6 cellular contexts compared by ENCODE assay signal in genomic region chr17:63911657-63912100, GRCh38. TPM values are rescaled to one million over a fixed set of nuclear protein-coding genes. Genes with fewer than 3 reads are reported as not detected.
A peak's percentile ranks its signal among the peaks of the same experiment; 100 is the strongest.
DNase-seq lines count a peak whose midpoint lies in the region; ATAC-seq and TF ChIP-seq lines count a peak whose summit lies in the region.

No MANE protein-coding gene starts in this region.

- H3K9me3 Mint-ChIP-seq in activated naive CD8-positive, alpha-beta T cell treated with anti-CD3 and anti-CD28 coated beads for 36 hours: no peaks in the 10 kb centered on the region
- H3K9me3 Mint-ChIP-seq in mesothelial cell of epicardium: no peaks in the 10 kb centered on the region

- no peak overlapping the region for H3K27ac Mint-ChIP-seq in activated naive CD8-positive, alpha-beta T cell treated with anti-CD3 and anti-CD28 coated beads for 36 hours
- no peak overlapping the region for H3K27ac Mint-ChIP-seq in mesothelial cell of epicardium

- peak; percentile 91 for TF ChIP-seq CTCF in mesothelial cell of epicardium (IDR thresholded peaks at IDR 0.05; ENCODE audit: unreplicated experiment)

- no peaks in the 10 kb centered on the region for H3K4me1 Mint-ChIP-seq in activated naive CD8-positive, alpha-beta T cell treated with anti-CD3 and anti-CD28 coated beads for 36 hours
- H3K4me1 Mint-ChIP-seq in mesothelial cell of epicardium: peaks cover 7% of the 10 kb centered on the region

- ATAC-seq in GM21367 (IDR thresholded peaks at IDR 0.05; ENCODE audit: unreplicated experiment): no peak

- no peak overlapping the region for H3K4me3 Mint-ChIP-seq in activated naive CD8-positive, alpha-beta T cell treated with anti-CD3 and anti-CD28 coated beads for 36 hours
- H3K4me3 Mint-ChIP-seq in mesothelial cell of epicardium: no peak overlapping the region

- no peaks in the 10 kb centered on the region for H3K27me3 Mint-ChIP-seq in activated naive CD8-positive, alpha-beta T cell treated with anti-CD3 and anti-CD28 coated beads for 36 hours
- H3K27me3 Mint-ChIP-seq in mesothelial cell of epicardium (ENCODE audit: low read depth): peaks cover 60% of the 10 kb centered on the region

- H3K36me3 Mint-ChIP-seq in activated naive CD8-positive, alpha-beta T cell treated with anti-CD3 and anti-CD28 coated beads for 36 hours: no peaks in the 10 kb centered on the region
- no peaks in the 10 kb centered on the region for H3K36me3 Mint-ChIP-seq in mesothelial cell of epicardium

- in situ Hi-C loops in Caki2 (cut with HindIII; ENCODE audit: low pct_unique_long_range_greater_than_20kb, low sequenced_read_pairs): no loop called here

- DNase-seq in Caki2 (ENCODE audit: low read depth) (peak; percentile 16), NCI-H774 (lab: John Stamatoyannopoulos, UW) (peak; percentile 8), mesothelial cell of epicardium (ENCODE audit: low spot score in 2 of 2, unreplicated experiment in 2 of 2) (peak in 1 of 2 experiments; percentile 74), H4 (ENCODE audit: low spot score) (no peak)
- DNase-seq in activated naive CD8-positive, alpha-beta T cell treated with anti-CD3 and anti-CD28 coated beads for 36 hours: peak; percentile 60

RNA-seq across cellular contexts. Expression of gene CSHL1, which starts 0.6 kb away (rescaled TPM):
- not detected in 2 replicates for total RNA-seq in Caki2 (2014; rRNA removed; shearing (Covaris generic); ENCODE audit: low replicate concordance)
- total RNA-seq in activated naive CD8-positive, alpha-beta T cell treated with anti-CD3 and anti-CD28 coated beads for 36 hours: not detected
- not detected in 3 replicates for total RNA-seq in mesothelial cell of epicardium
- not detected in 2 replicates for total RNA-seq in H4 (2014; rRNA removed; shearing (Covaris generic))

RNA-seq across cellular contexts. Expression of gene GH1, which starts 7.0 kb away (rescaled TPM):
- total RNA-seq in Caki2 (2014; rRNA removed; shearing (Covaris generic); ENCODE audit: low replicate concordance): not detected in 2 replicates
- total RNA-seq in activated naive CD8-positive, alpha-beta T cell treated with anti-CD3 and anti-CD28 coated beads for 36 hours: not detected
- not detected in 3 replicates for total RNA-seq in mesothelial cell of epicardium
- total RNA-seq in H4 (2014; rRNA removed; shearing (Covaris generic)): not detected in 2 replicates

RNA-seq across cellular contexts. Expression of gene CSH1, which starts 15.3 kb away (rescaled TPM):
- not detected in 2 replicates for total RNA-seq in Caki2 (2014; rRNA removed; shearing (Covaris generic); ENCODE audit: low replicate concordance)
- not detected for total RNA-seq in activated naive CD8-positive, alpha-beta T cell treated with anti-CD3 and anti-CD28 coated beads for 36 hours
- total RNA-seq in mesothelial cell of epicardium: 0.61 TPM in 1 of 3 replicates, not detected in the others
- not detected in 2 replicates for total RNA-seq in H4 (2014; rRNA removed; shearing (Covaris generic))

RNA-seq across cellular contexts. Expression of gene CD79B, which starts 20.5 kb away (rescaled TPM):
- not detected in 2 replicates for total RNA-seq in Caki2 (2014; rRNA removed; shearing (Covaris generic); ENCODE audit: low replicate concordance)
- 10 to 100 TPM; 28.8 to 30.5 TPM for total RNA-seq in activated naive CD8-positive, alpha-beta T cell treated with anti-CD3 and anti-CD28 coated beads for 36 hours
- total RNA-seq in mesothelial cell of epicardium: not detected in 3 replicates
- 1.1 TPM in 1 of 2 replicates, not detected in the other for total RNA-seq in H4 (2014; rRNA removed; shearing (Covaris generic))

RNA-seq across cellular contexts. Expression of gene GH2, which starts 29.9 kb away (rescaled TPM):
- total RNA-seq in Caki2 (2014; rRNA removed; shearing (Covaris generic); ENCODE audit: low replicate concordance): not detected in 2 replicates
- total RNA-seq in activated naive CD8-positive, alpha-beta T cell treated with anti-CD3 and anti-CD28 coated beads for 36 hours: not detected
- total RNA-seq in mesothelial cell of epicardium: not detected in 3 replicates
- not detected in 2 replicates for total RNA-seq in H4 (2014; rRNA removed; shearing (Covaris generic))
